ENCODE assay signal across 1 cellular context in genomic region chr22:50251472-50252054, GRCh38.
TF ChIP-seq lines count a peak whose summit lies in the region.

No MANE protein-coding gene starts in this region.

TF ChIP-seq in HepG2, 621 proteins besides CTCF, POLR2A, EP300 and RAD21 (continued from another document):
- TF ChIP-seq, protein P1, sequence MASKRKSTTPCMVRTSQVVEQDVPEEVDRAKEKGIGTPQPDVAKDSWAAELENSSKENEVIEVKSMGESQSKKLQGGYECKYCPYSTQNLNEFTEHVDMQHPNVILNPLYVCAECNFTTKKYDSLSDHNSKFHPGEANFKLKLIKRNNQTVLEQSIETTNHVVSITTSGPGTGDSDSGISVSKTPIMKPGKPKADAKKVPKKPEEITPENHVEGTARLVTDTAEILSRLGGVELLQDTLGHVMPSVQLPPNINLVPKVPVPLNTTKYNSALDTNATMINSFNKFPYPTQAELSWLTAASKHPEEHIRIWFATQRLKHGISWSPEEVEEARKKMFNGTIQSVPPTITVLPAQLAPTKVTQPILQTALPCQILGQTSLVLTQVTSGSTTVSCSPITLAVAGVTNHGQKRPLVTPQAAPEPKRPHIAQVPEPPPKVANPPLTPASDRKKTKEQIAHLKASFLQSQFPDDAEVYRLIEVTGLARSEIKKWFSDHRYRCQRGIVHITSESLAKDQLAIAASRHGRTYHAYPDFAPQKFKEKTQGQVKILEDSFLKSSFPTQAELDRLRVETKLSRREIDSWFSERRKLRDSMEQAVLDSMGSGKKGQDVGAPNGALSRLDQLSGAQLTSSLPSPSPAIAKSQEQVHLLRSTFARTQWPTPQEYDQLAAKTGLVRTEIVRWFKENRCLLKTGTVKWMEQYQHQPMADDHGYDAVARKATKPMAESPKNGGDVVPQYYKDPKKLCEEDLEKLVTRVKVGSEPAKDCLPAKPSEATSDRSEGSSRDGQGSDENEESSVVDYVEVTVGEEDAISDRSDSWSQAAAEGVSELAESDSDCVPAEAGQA (IDR thresholded peaks at IDR 0.05; ENCODE audit: low read depth), result no peak
- TF ChIP-seq, protein P1 (CRISPR knock-in tag; IDR thresholded peaks at IDR 0.05; ENCODE audit: borderline replicate concordance), result no peak
- no peak for TF ChIP-seq ATF7 (IDR thresholded peaks at IDR 0.05)
- TF ChIP-seq ATF7 (CRISPR knock-in tag; IDR thresholded peaks at IDR 0.05), result no peak
- TF ChIP-seq ZZZ3 (CRISPR knock-in tag; IDR thresholded peaks at IDR 0.05; ENCODE audit: borderline replicate concordance), result no peak
- TF ChIP-seq HOXA3 (CRISPR knock-in tag; IDR thresholded peaks at IDR 0.05), result 0 out of 2 replicates have a peak, but pooled peaks have one; percentile 6
- TF ChIP-seq MED8 (CRISPR knock-in tag; IDR thresholded peaks at IDR 0.05; ENCODE audit: insufficient replicate concordance), result no peak
- TF ChIP-seq DBP (CRISPR knock-in tag; IDR thresholded peaks at IDR 0.05; ENCODE audit: not compliant biosample characterization), result no peak
- no peak for TF ChIP-seq ZNF512 (CRISPR knock-in tag; IDR thresholded peaks at IDR 0.05)
